In the genomic region with DNA sequence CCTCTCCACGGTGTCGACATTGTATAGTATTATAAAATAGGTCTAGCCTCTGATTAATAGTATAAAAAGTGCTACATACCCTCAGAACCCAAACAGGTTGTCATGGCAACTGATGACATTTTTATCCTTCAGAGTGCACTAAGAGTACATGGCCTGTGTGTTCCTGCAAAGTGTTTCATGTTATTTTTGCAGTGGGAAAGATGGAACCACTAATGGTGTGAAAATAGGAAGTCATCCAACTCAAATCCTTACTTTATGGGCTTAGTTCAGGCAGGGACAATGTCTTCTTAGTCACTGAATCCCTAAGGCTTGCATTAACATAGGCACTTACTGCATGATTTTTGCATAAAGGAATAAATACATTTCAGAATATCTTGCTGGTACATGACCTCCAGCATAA, we compare ENCODE assay signal across 9 cellular contexts.
"Had no signal": no experiment of that assay in that cellular context is flagged by ENCODE, and none has a peak within 500 bp of the region (broad histone marks: within the 10 kb centered on the region; RNA-seq: fewer than 3 reads in every experiment).

No MANE protein-coding gene starts in this region.

- H3K36me3 ChIP-seq: HAP-1 had no signal

- ATAC-seq: HCT116 had no signal

- DNase-seq: GM23248, GOT3, H7, HFFc6, IMR-90, KBM-7 had no signal

- H3K27ac Mint-ChIP-seq: HFFc6 had no signal

- H3K4me1 ChIP-seq: HAP-1 had no signal

- H3K27ac ChIP-seq: GM23248, HL-60 had no signal

- H3K9ac ChIP-seq: GM23248 had no signal

- H2AFZ ChIP-seq: GM23248 had no signal

- H3K4me3 Mint-ChIP-seq: HFFc6 had no signal

- H3K4me3 ChIP-seq: GM23248, HAP-1 had no signal

- H3K9me3 ChIP-seq: HAP-1 had no signal
